1 cellular context compared by ENCODE assay signal in the genomic region with DNA sequence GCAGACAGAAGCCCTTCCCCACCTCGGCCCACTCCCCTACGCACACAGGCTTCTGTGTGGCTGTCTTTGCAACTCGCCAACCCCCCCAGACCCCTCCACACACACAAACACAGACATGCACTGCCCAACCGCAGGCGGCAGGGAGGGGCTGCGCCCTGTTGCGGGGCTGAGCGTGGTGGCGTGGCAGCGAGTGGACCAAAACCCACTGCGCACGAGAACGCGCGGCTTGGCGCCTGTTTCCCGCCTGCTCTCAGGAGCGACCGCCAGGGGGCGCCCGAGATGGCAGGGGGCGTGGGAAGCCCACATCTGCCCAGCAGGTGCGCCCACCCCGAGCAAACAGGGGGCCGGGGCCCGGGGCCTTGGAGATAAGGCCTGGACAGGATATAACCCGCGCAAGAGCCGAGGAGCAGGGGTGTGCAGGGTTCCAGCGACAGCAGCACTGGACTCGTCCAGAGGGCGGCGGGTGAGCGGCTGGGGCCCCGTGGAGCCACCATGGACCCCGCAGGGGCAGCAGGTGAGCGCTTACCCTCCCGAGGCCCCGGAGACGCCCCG.
TF ChIP-seq lines count a peak whose summit lies in the region.

A gene with protein sequence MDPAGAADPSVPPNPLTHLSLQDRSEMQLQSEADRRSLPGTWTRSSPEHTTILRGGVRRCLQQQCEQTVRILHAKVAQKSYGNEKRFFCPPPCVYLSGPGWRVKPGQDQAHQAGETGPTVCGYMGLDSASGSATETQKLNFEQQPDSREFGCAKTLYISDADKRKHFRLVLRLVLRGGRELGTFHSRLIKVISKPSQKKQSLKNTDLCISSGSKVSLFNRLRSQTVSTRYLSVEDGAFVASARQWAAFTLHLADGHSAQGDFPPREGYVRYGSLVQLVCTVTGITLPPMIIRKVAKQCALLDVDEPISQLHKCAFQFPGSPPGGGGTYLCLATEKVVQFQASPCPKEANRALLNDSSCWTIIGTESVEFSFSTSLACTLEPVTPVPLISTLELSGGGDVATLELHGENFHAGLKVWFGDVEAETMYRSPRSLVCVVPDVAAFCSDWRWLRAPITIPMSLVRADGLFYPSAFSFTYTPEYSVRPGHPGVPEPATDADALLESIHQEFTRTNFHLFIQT (plus strand): TSS at position 410 of the 552 bp plus-strand sequence. CDS start 83 bp downstream, at position 493.

TF ChIP-seq in GM12878, 131 proteins besides CTCF, POLR2A, EP300 and RAD21 (continued from another document):
- TF ChIP-seq, protein P1, sequence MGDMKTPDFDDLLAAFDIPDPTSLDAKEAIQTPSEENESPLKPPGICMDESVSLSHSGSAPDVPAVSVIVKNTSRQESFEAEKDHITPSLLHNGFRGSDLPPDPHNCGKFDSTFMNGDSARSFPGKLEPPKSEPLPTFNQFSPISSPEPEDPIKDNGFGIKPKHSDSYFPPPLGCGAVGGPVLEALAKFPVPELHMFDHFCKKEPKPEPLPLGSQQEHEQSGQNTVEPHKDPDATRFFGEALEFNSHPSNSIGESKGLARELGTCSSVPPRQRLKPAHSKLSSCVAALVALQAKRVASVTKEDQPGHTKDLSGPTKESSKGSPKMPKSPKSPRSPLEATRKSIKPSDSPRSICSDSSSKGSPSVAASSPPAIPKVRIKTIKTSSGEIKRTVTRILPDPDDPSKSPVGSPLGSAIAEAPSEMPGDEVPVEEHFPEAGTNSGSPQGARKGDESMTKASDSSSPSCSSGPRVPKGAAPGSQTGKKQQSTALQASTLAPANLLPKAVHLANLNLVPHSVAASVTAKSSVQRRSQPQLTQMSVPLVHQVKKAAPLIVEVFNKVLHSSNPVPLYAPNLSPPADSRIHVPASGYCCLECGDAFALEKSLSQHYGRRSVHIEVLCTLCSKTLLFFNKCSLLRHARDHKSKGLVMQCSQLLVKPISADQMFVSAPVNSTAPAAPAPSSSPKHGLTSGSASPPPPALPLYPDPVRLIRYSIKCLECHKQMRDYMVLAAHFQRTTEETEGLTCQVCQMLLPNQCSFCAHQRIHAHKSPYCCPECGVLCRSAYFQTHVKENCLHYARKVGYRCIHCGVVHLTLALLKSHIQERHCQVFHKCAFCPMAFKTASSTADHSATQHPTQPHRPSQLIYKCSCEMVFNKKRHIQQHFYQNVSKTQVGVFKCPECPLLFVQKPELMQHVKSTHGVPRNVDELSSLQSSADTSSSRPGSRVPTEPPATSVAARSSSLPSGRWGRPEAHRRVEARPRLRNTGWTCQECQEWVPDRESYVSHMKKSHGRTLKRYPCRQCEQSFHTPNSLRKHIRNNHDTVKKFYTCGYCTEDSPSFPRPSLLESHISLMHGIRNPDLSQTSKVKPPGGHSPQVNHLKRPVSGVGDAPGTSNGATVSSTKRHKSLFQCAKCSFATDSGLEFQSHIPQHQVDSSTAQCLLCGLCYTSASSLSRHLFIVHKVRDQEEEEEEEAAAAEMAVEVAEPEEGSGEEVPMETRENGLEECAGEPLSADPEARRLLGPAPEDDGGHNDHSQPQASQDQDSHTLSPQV (IDR thresholded peaks at IDR 0.05), result no peak
